21 cellular contexts compared by ENCODE assay signal in genomic region chr11:3832816-3833215, GRCh38. TPM values are rescaled to one million over a fixed set of nuclear protein-coding genes. Genes with fewer than 3 reads are reported as not detected.
A peak's percentile ranks its signal among the peaks of the same experiment; 100 is the strongest.
DNase-seq lines count a peak whose midpoint lies in the region; ATAC-seq, FAIRE-seq and TF ChIP-seq lines count a peak whose summit lies in the region.
"Had no signal": no experiment of that assay in that cellular context is flagged by ENCODE, and none has a peak within 500 bp of the region (broad histone marks: within the 10 kb centered on the region; RNA-seq: fewer than 3 reads in every experiment).

No MANE protein-coding gene starts in this region.

- no peak overlapping the region for H3K4me3 Mint-ChIP-seq in activated CD8-positive, alpha-beta memory T cell treated with anti-CD3 and anti-CD28 coated beads, Interleukin-2, amount 10 ng/mL, durations not matched to agents 7 days and 5 days
- H3K4me3 Mint-ChIP-seq in activated B cell treated with CpG ODN at 0.5 μM for 24 hours = no peak overlapping the region

- no peak for TF ChIP-seq EP300 in stomach (IDR thresholded peaks at IDR 0.05)

- H3K27ac ChIP-seq in effector memory CD4-positive, alpha-beta T cell (ENCODE audit: insufficient read depth, low read length, poor library complexity, severe bottlenecking) = peak overlapping the region; percentile 48
- peak overlapping the region; percentile 12 to 98 (median 52) for H3K27ac ChIP-seq in stomach
- H3K27ac ChIP-seq: pancreas, PC-9, SK-N-MC had no signal

- ATAC-seq in activated CD8-positive, alpha-beta memory T cell treated with anti-CD3 and anti-CD28 coated beads, Interleukin-2, amount 10 ng/mL, durations not matched to agents 7 days and 5 days = no peak
- no peak for ATAC-seq in activated B cell treated with CpG ODN at 0.5 μM for 24 hours (ENCODE audit: low read depth)
- ATAC-seq: esophagus mucosa, heart left ventricle had no signal

- TF ChIP-seq POLR2A in stomach (IDR thresholded peaks at IDR 0.05) = no peak

- no peaks in the 10 kb centered on the region for H3K9me3 ChIP-seq in effector memory CD4-positive, alpha-beta T cell (ENCODE audit: control insufficient read depth, low read length)
- H3K9me3 ChIP-seq in stomach = no peaks in the 10 kb centered on the region
- H3K9me3 ChIP-seq: heart left ventricle, pancreas had no signal

- POLR2A ChIA-PET in activated B cell treated with CpG ODN at 0.5 μM for 24 hours (lab: Charles Lee) = interaction anchor here (1.6 to 3.1 kb wide), 2 partner anchors 8 to 22 kb away, joined by 10 to 24 read pairs; partner anchors contain the start of genes RHOG and STIM1

- DNase-seq in activated CD8-positive, alpha-beta memory T cell treated with anti-CD3 and anti-CD28 coated beads, Interleukin-2, amount 10 ng/mL, durations not matched to agents 7 days and 5 days = no peak
- no peak for DNase-seq in activated CD8-positive, alpha-beta memory T cell treated with anti-CD3 and anti-CD28 coated beads for 24 hours
- DNase-seq in activated B cell treated with CpG ODN at 0.5 μM for 24 hours = no peak
- no peak for DNase-seq in effector memory CD4-positive, alpha-beta T cell
- no peak for DNase-seq in stomach
- DNase-seq in AML-193 (lab: John Stamatoyannopoulos, UW) = no peak
- no peak for DNase-seq in DMS153 treated with DMSO at 0.1 percent for 48 hours (lab: John Stamatoyannopoulos, UW; ENCODE audit: unreplicated experiment)
- no peak for DNase-seq in GM19239 (ENCODE audit: insufficient read length, low spot score)
- DNase-seq: ACHN; activated CD8-positive, alpha-beta memory T cell treated with anti-CD3 and anti-CD28 coated beads, Interleukin-2, amount 50 U/mL, for 4 hours; aorta; Calu3; cortex of kidney; kidney glomerular epithelial cell; NCI-H1930; NCI-H526 treated with DMSO at 0.1 percent for 48 hours; pancreas; PC-9 had no signal

- H3K27me3 Mint-ChIP-seq in activated CD8-positive, alpha-beta memory T cell treated with anti-CD3 and anti-CD28 coated beads, Interleukin-2, amount 10 ng/mL, durations not matched to agents 7 days and 5 days = no peaks in the 10 kb centered on the region
- H3K27me3 Mint-ChIP-seq in activated B cell treated with CpG ODN at 0.5 μM for 24 hours = no peaks in the 10 kb centered on the region

- no peak overlapping the region for H3K4me3 ChIP-seq in effector memory CD4-positive, alpha-beta T cell (ENCODE audit: insufficient read depth, low read depth, low read length, poor library complexity, severe bottlenecking)
- H3K4me3 ChIP-seq in stomach = no peak overlapping the region
- H3K4me3 ChIP-seq: heart left ventricle, pancreas, PC-9, SK-N-MC had no signal

- TF ChIP-seq CTCF in activated B cell treated with CpG ODN at 0.5 μM for 24 hours (IDR thresholded peaks at IDR 0.05) (no peak), stomach (IDR thresholded peaks at IDR 0.05) (no peak)

- no peaks in the 10 kb centered on the region for H3K27me3 ChIP-seq in effector memory CD4-positive, alpha-beta T cell (replicated peaks; ENCODE audit: control insufficient read depth, insufficient read depth, low read length, poor library complexity, severe bottlenecking)
- no peaks in the 10 kb centered on the region for H3K27me3 ChIP-seq in stomach
- H3K27me3 ChIP-seq: heart left ventricle, pancreas had no signal

- H3K36me3 Mint-ChIP-seq in activated CD8-positive, alpha-beta memory T cell treated with anti-CD3 and anti-CD28 coated beads, Interleukin-2, amount 10 ng/mL, durations not matched to agents 7 days and 5 days = peaks cover 53% of the 10 kb centered on the region
- H3K36me3 Mint-ChIP-seq in activated B cell treated with CpG ODN at 0.5 μM for 24 hours (ENCODE audit: low read depth) = peaks cover 75% of the 10 kb centered on the region

- CTCF ChIA-PET in activated CD8-positive, alpha-beta memory T cell treated with anti-CD3 and anti-CD28 coated beads, Interleukin-2, amount 10 ng/mL, durations not matched to agents 7 days and 5 days (lab: Charles Lee) = interaction anchor here (0.6 to 17.3 kb wide), 4 partner anchors 8 to 19 kb away, joined by 3 to 311 read pairs (median 5); partner anchors contain the start of genes RHOG and STIM1
- CTCF ChIA-PET in activated B cell treated with CpG ODN at 0.5 μM for 24 hours (lab: Charles Lee) = interaction anchor here (0.7 to 13.0 kb wide), 3 partner anchors 8 to 100 kb away, joined by 4 to 156 read pairs (median 8); partner anchors contain the start of genes RHOG and STIM1

- peaks cover 34% of the 10 kb centered on the region for H3K36me3 ChIP-seq in effector memory CD4-positive, alpha-beta T cell (ENCODE audit: control insufficient read depth, insufficient read depth, low read length)
- H3K36me3 ChIP-seq in stomach = peaks cover 10 to 31% (median 29%) of the 10 kb centered on the region in 4 donors
- H3K36me3 ChIP-seq: pancreas had no signal

- intact Hi-C loops in activated B cell treated with CpG ODN at 0.5 μM for 24 hours (cut with micrococcal nuclease) (no loop called here), stomach (cut with DNase I; ENCODE audit: low total_unique reads) (no loop called here)

- H3K9me3 Mint-ChIP-seq in activated CD8-positive, alpha-beta memory T cell treated with anti-CD3 and anti-CD28 coated beads, Interleukin-2, amount 10 ng/mL, durations not matched to agents 7 days and 5 days (ENCODE audit: low read depth) = no peaks in the 10 kb centered on the region
- H3K9me3 Mint-ChIP-seq in activated B cell treated with CpG ODN at 0.5 μM for 24 hours = no peaks in the 10 kb centered on the region

- WGBS in stomach, 5 donors = 76 to 88% (median 78%) methylated on average over 2 of the region's 2 CpGs

- H3K4me1 ChIP-seq in effector memory CD4-positive, alpha-beta T cell (ENCODE audit: control insufficient read depth, insufficient read depth, low read length, poor library complexity, severe bottlenecking) = peaks cover 66% of the 10 kb centered on the region
- peaks cover 32 to 85% (median 64%) of the 10 kb centered on the region in 4 donors for H3K4me1 ChIP-seq in stomach

- no peak for FAIRE-seq in GM19239 (lab: Jason Lieb, UNC)
- FAIRE-seq: pancreas had no signal

- peak overlapping the region; percentile 66 for H3K27ac Mint-ChIP-seq in activated CD8-positive, alpha-beta memory T cell treated with anti-CD3 and anti-CD28 coated beads, Interleukin-2, amount 10 ng/mL, durations not matched to agents 7 days and 5 days
- H3K27ac Mint-ChIP-seq in activated B cell treated with CpG ODN at 0.5 μM for 24 hours = peak overlapping the region; percentile 50

- H3K4me1 Mint-ChIP-seq in activated CD8-positive, alpha-beta memory T cell treated with anti-CD3 and anti-CD28 coated beads, Interleukin-2, amount 10 ng/mL, durations not matched to agents 7 days and 5 days = peaks cover 69% of the 10 kb centered on the region
- H3K4me1 Mint-ChIP-seq in activated B cell treated with CpG ODN at 0.5 μM for 24 hours = peaks cover 75% of the 10 kb centered on the region

RNA-seq across cellular contexts. Expression of gene RHOG, which starts 7.9 kb away (rescaled TPM):
- 100 to 1,000 TPM; 154 to 163 TPM for total RNA-seq in activated CD8-positive, alpha-beta memory T cell treated with anti-CD3 and anti-CD28 coated beads, Interleukin-2, amount 10 ng/mL, durations not matched to agents 7 days and 5 days
- 163 and 176 TPM in 2 replicates for total RNA-seq in activated B cell treated with CpG ODN at 0.5 μM for 24 hours
- total RNA-seq in stomach = 100 to 1,000 TPM in 1 of 5 donors, 10 to 100 TPM in 3, 1 to 10 TPM in 1; 5.9 to 101 (median 26.7) TPM
- 10 to 100 TPM; 39.8 to 55.5 (median 50.9) TPM for polyA plus RNA-seq in stomach

RNA-seq across cellular contexts. Expression of gene STIM1, which starts 22.6 kb away (rescaled TPM):
- 100 to 1,000 TPM in 1 of 2 experiments, 10 to 100 TPM in 1; 83.5 to 104 TPM for total RNA-seq in activated CD8-positive, alpha-beta memory T cell treated with anti-CD3 and anti-CD28 coated beads, Interleukin-2, amount 10 ng/mL, durations not matched to agents 7 days and 5 days
- total RNA-seq in activated B cell treated with CpG ODN at 0.5 μM for 24 hours = 37.3 and 38.4 TPM in 2 replicates
- 10 to 100 TPM; 21.4 to 70.7 (median 49.8) TPM for total RNA-seq in stomach
- polyA plus RNA-seq in stomach = 10 to 100 TPM in 1 of 3 donors, 1 to 10 TPM in 2; 8.7 to 17.1 (median 9.8) TPM

RNA-seq across cellular contexts. Expression of gene PGAP2, which starts 24.5 kb away (rescaled TPM):
- 10 to 100 TPM; 22.7 to 23.5 TPM for total RNA-seq in activated CD8-positive, alpha-beta memory T cell treated with anti-CD3 and anti-CD28 coated beads, Interleukin-2, amount 10 ng/mL, durations not matched to agents 7 days and 5 days
- 19.7 and 25.0 TPM in 2 replicates for total RNA-seq in activated B cell treated with CpG ODN at 0.5 μM for 24 hours
- 10 to 100 TPM in 4 of 5 donors, 1 to 10 TPM in 1; 4.7 to 18.3 (median 13.6) TPM for total RNA-seq in stomach
- 10 to 100 TPM in 2 of 3 donors, 1 to 10 TPM in 1; 8.7 to 23.8 (median 11.8) TPM for polyA plus RNA-seq in stomach

RNA-seq across cellular contexts. Expression of gene NUP98, which starts 35.5 kb away (rescaled TPM):
- total RNA-seq in activated CD8-positive, alpha-beta memory T cell treated with anti-CD3 and anti-CD28 coated beads, Interleukin-2, amount 10 ng/mL, durations not matched to agents 7 days and 5 days = 100 to 1,000 TPM; 106 to 108 TPM
- 98.0 and 117 TPM in 2 replicates for total RNA-seq in activated B cell treated with CpG ODN at 0.5 μM for 24 hours
- total RNA-seq in stomach = 100 to 1,000 TPM in 1 of 5 donors, 10 to 100 TPM in 4; 43.3 to 132 (median 74.3) TPM
- polyA plus RNA-seq in stomach = 10 to 100 TPM; 16.2 to 17.6 (median 16.6) TPM
